In the genomic region with DNA sequence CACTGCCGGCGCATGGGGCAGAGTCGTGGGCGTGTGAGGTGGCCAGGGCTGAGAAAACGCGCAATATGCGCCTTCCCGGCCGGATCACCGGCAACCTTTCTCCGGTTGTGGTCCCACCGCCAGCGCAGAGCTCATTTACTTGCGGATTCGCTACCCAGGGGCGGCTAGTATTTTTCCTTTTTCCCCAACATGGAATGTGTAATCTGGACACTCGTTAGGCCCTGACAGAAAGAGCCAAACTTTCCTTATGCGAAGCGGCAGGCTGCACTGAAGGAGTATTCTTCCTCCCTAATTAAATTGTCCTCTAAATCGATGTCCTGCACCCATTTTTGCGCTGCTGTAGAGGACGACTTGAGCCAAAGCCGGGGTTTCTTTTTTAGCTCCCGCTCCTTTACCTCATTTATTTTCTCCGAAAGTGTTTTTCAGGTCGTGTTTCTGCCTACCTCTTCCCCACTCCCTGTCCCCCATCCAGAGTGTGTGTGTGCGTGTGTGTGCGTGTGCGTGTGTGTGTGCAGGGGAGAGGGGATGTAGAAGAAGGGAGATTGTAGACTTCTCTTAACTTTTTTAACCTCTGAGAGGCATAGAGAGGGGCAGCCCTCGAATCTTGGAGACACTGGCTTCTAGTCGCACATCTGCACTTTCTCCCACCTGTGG, we compare ENCODE assay signal across 15 cellular contexts. TPM values are rescaled to one million over a fixed set of nuclear protein-coding genes. Genes with fewer than 3 reads are reported as not detected.
A peak's percentile ranks its signal among the peaks of the same experiment; 100 is the strongest.
DNase-seq lines count a peak whose midpoint lies in the region; ATAC-seq and TF ChIP-seq lines count a peak whose summit lies in the region.
"Had no signal": no experiment of that assay in that cellular context is flagged by ENCODE, and none has a peak within 500 bp of the region (broad histone marks: within the 10 kb centered on the region; RNA-seq: fewer than 3 reads in every experiment).

No MANE protein-coding gene starts in this region.

- 66 to 82% (median 68%) methylated on average over 29 to 31 of the region's 31 CpGs for WGBS in psoas muscle, 3 donors

- H3K27me3 Mint-ChIP-seq in IgD-negative memory B cell: peaks cover 81% of the 10 kb centered on the region
- H3K27me3 Mint-ChIP-seq in effector memory CD8-positive, alpha-beta T cell: peaks cover 90 to 97% of the 10 kb centered on the region in 2 donors

- H3K36me3 ChIP-seq in psoas muscle (ENCODE audit: insufficient read depth in 1 of 2, low read depth in 1 of 2): no peaks in the 10 kb centered on the region
- H3K36me3 ChIP-seq: ascending aorta, upper lobe of left lung had no signal

- H3K36me3 Mint-ChIP-seq in IgD-negative memory B cell: peaks cover 4% of the 10 kb centered on the region
- H3K36me3 Mint-ChIP-seq in effector memory CD8-positive, alpha-beta T cell (ENCODE audit: insufficient read depth): peaks cover 12% of the 10 kb centered on the region

- intact Hi-C loops in psoas muscle (cut with DNase I): no loop called here

- H3K27ac Mint-ChIP-seq in IgD-negative memory B cell: peak overlapping the region; percentile 46 to 99 (median 93)
- no peak overlapping the region for H3K27ac Mint-ChIP-seq in effector memory CD8-positive, alpha-beta T cell

- DNase-seq in ELF-1 (ENCODE audit: low read depth, low spot score) (peak; percentile 32), psoas muscle (no peak), G401 (ENCODE audit: low spot score) (no peak), Kasumi-1 (lab: John Stamatoyannopoulos, UW) (no peak), HuH-7 (ENCODE audit: low spot score) (no peak), T-helper 9 cell (no peak)
- DNase-seq in effector memory CD8-positive, alpha-beta T cell: no peak
- DNase-seq: NCI-H226 had no signal

- H3K9me3 ChIP-seq in psoas muscle: no peaks in the 10 kb centered on the region
- H3K9me3 ChIP-seq: ascending aorta, upper lobe of left lung had no signal

- H3K27me3 ChIP-seq in psoas muscle (ENCODE audit: insufficient read depth in 3 of 3, low read length in 2 of 3): peaks cover 0 to 99% (median 74%) of the 10 kb centered on the region in 3 donors

- H3K4me3 ChIP-seq in psoas muscle: peak overlapping the region; percentile 34

- peaks cover 31 to 69% (median 33%) of the 10 kb centered on the region in 3 donors for H3K4me1 Mint-ChIP-seq in IgD-negative memory B cell
- peaks cover 51 to 53% of the 10 kb centered on the region in 2 donors for H3K4me1 Mint-ChIP-seq in effector memory CD8-positive, alpha-beta T cell (ENCODE audit: low read depth in 2 of 2)

- H3K27ac ChIP-seq in psoas muscle: no peak overlapping the region
- H3K27ac ChIP-seq: ascending aorta, HL-60, upper lobe of left lung had no signal

- TF ChIP-seq CTCF in psoas muscle (IDR thresholded peaks at IDR 0.05): no peak

- H3K4me3 Mint-ChIP-seq in IgD-negative memory B cell: peak overlapping the region in 2 of 4 donors; percentile 82 to 89
- peak overlapping the region; percentile 27 to 57 for H3K4me3 Mint-ChIP-seq in effector memory CD8-positive, alpha-beta T cell

- H3K4me1 ChIP-seq in psoas muscle: peaks cover 20% of the 10 kb centered on the region
- H3K4me1 ChIP-seq: Caco-2 had no signal

- in situ Hi-C loops in G401 (cut with HindIII; ENCODE audit: low sequenced_read_pairs): no loop called here

- H3K9me3 Mint-ChIP-seq in IgD-negative memory B cell: peaks cover 0 to 24% (median 0%) of the 10 kb centered on the region in 3 donors
- H3K9me3 Mint-ChIP-seq in effector memory CD8-positive, alpha-beta T cell: no peaks in the 10 kb centered on the region

- ATAC-seq in effector memory CD8-positive, alpha-beta T cell (replicated peaks): no peak
- ATAC-seq in psoas muscle: no peak

RNA-seq across cellular contexts. Expression of a gene that starts 2.7 kb away (rescaled TPM):
- polyA plus RNA-seq in IgD-negative memory B cell: not detected
- total RNA-seq in psoas muscle: not detected
- not detected for polyA plus RNA-seq in psoas muscle
- 0.68 and 0.81 TPM in 2 replicates for total RNA-seq in G401 (2014; rRNA removed; shearing (Covaris generic))
- total RNA-seq: ascending aorta; skeletal muscle tissue; T-helper 2 cell treated with Interferon-gamma antibody and Interleukin-4, amounts not matched to agents 100 ng/mL and 5 ng/mL, for 36 hours had no signal

Comparison
In these comparisons a context has a peak if more than half of its experiments do, and no peak if none do; other contexts are left out.
1. H3K27ac Mint-ChIP-seq: peak in IgD-negative memory B cell (3 of 3); none in effector memory CD8-positive, alpha-beta T cell (0 of 2).